ENCODE assay signal across 1 cellular context in the genomic region with DNA sequence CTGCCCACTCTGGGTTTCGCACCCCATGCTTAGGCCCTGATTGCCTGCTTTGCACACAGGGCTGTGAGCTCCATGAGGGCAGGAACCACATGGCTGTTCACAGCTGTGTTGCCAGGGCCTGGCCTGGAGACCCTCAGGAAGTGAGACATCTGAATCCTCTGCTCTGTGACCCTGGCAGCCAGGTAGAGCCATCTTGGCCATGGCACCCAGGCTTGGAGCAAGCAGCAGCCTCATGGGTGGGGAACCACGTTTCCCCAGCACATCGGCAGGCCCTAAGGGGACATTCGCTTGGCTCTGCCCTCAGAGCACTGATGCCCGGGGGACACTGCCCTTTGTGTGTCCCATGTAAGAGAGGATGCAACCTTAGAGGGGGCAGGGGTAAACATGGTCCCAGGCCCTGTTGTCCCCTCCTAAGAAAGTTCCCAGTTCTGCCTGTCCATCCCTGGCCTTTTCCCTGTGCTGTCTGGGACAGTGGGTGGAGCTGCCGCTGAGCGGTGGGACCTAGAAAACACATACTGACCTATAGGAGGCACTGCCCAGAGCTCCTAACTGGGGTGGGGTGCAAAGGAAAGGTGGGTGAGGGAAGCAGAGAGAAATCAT.
TF ChIP-seq lines count a peak whose summit lies in the region.

No MANE protein-coding gene starts in this region.

TF ChIP-seq in HepG2, 621 proteins besides CTCF, POLR2A, EP300 and RAD21:
- TF ChIP-seq, protein P1, sequence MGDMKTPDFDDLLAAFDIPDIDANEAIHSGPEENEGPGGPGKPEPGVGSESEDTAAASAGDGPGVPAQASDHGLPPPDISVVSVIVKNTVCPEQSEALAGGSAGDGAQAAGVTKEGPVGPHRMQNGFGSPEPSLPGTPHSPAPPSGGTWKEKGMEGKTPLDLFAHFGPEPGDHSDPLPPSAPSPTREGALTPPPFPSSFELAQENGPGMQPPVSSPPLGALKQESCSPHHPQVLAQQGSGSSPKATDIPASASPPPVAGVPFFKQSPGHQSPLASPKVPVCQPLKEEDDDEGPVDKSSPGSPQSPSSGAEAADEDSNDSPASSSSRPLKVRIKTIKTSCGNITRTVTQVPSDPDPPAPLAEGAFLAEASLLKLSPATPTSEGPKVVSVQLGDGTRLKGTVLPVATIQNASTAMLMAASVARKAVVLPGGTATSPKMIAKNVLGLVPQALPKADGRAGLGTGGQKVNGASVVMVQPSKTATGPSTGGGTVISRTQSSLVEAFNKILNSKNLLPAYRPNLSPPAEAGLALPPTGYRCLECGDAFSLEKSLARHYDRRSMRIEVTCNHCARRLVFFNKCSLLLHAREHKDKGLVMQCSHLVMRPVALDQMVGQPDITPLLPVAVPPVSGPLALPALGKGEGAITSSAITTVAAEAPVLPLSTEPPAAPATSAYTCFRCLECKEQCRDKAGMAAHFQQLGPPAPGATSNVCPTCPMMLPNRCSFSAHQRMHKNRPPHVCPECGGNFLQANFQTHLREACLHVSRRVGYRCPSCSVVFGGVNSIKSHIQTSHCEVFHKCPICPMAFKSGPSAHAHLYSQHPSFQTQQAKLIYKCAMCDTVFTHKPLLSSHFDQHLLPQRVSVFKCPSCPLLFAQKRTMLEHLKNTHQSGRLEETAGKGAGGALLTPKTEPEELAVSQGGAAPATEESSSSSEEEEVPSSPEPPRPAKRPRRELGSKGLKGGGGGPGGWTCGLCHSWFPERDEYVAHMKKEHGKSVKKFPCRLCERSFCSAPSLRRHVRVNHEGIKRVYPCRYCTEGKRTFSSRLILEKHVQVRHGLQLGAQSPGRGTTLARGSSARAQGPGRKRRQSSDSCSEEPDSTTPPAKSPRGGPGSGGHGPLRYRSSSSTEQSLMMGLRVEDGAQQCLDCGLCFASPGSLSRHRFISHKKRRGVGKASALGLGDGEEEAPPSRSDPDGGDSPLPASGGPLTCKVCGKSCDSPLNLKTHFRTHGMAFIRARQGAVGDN (CRISPR knock-in tag; IDR thresholded peaks at IDR 0.05), result peak; percentile 26; the same call in 1 of the 2 replicates
- TF ChIP-seq, protein P2, sequence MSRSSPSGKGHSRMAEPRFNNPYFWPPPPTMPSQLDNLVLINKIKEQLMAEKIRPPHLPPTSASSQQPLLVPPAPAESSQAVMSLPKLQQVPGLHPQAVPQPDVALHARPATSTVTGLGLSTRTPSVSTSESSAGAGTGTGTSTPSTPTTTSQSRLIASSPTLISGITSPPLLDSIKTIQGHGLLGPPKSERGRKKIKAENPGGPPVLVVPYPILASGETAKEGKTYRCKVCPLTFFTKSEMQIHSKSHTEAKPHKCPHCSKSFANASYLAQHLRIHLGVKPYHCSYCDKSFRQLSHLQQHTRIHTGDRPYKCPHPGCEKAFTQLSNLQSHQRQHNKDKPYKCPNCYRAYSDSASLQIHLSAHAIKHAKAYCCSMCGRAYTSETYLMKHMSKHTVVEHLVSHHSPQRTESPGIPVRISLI (CRISPR knock-in tag; IDR thresholded peaks at IDR 0.05; ENCODE audit: borderline replicate concordance), result no peak
- TF ChIP-seq ZNF3 (CRISPR knock-in tag; IDR thresholded peaks at IDR 0.05), result no peak
- TF ChIP-seq, protein P3, sequence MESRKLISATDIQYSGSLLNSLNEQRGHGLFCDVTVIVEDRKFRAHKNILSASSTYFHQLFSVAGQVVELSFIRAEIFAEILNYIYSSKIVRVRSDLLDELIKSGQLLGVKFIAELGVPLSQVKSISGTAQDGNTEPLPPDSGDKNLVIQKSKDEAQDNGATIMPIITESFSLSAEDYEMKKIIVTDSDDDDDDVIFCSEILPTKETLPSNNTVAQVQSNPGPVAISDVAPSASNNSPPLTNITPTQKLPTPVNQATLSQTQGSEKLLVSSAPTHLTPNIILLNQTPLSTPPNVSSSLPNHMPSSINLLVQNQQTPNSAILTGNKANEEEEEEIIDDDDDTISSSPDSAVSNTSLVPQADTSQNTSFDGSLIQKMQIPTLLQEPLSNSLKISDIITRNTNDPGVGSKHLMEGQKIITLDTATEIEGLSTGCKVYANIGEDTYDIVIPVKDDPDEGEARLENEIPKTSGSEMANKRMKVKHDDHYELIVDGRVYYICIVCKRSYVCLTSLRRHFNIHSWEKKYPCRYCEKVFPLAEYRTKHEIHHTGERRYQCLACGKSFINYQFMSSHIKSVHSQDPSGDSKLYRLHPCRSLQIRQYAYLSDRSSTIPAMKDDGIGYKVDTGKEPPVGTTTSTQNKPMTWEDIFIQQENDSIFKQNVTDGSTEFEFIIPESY (CRISPR knock-in tag; IDR thresholded peaks at IDR 0.05), result peak; percentile 97
- peak; percentile 46; the same call in 1 of the 2 replicates for TF ChIP-seq HIVEP1 (CRISPR knock-in tag; IDR thresholded peaks at IDR 0.05)
- TF ChIP-seq ZBTB38 (CRISPR knock-in tag; IDR thresholded peaks at IDR 0.05), result 0 out of 2 replicates have a peak, but pooled peaks have one; percentile 16
